9 cellular contexts compared by ENCODE assay signal in the genomic region with DNA sequence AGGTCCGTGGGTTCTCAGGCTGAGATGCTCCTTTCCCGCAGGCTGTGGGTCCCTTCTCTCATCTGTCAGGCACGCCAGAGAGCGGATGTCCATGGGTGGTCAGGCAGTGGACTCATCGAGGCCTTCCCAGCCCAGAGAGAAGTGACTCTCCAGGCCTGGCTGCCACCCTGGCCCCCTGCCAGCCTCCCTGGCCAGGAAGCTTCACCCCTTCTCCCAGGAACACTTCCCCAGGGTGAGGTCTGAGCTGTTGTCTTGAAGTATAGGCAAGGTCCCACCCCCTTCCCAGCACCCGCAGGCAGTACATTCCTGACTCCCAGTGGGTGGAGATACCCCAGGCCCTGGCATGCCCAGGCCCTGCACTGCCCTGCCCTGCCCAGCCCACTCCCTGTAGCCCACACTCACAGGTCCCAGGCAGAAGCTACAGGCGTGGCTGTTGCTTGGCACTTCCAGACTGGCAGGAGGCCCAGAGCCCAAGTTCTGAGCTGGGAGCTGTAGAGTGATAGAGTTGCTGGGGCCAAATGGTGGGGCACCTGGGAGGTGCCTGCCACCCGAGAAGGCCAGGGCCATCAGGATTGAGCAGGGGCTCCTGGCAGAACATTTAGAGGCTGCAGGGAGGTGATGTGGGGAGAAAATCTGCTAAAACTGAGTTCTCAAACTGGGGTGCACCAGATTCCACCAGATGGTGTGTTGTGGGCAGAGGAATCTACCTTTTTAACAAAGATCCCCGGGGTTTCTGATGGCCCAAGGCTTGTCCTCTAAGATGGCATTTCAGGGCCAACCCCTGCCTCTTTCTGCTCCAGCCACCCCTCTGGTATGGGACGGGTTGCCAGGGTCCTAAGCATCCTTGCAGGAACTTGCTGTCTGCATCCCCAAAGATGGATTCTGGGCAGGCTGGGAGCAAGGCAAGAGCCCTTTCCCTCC. TPM values are rescaled to one million over a fixed set of nuclear protein-coding genes. Genes with fewer than 3 reads are reported as not detected.
DNase-seq lines count a peak whose midpoint lies in the region; ATAC-seq and TF ChIP-seq lines count a peak whose summit lies in the region.
"Had no signal": no experiment of that assay in that cellular context is flagged by ENCODE, and none has a peak within 500 bp of the region (broad histone marks: within the 10 kb centered on the region; RNA-seq: fewer than 3 reads in every experiment).

No MANE protein-coding gene starts in this region.

- CTCF ChIA-PET in CD4-positive, alpha-beta T cell (lab: Charles Lee): interaction anchor here (1.4 kb wide), 1 partner anchor 25 kb away, joined by 3 read pairs; no protein-coding TSS in a partner anchor

- peaks cover 11% of the 10 kb centered on the region for H3K4me1 Mint-ChIP-seq in CD4-positive, alpha-beta T cell (ENCODE audit: low read depth)

- peak; percentile 97 for DNase-seq in HK-2 (ENCODE audit: unreplicated experiment)
- peak; percentile 79 for DNase-seq in astrocyte of the spinal cord (ENCODE audit: low read depth, low spot score)
- peak; percentile 73 for DNase-seq in iris pigment epithelial cell (ENCODE audit: low read depth)
- DNase-seq in thoracic aorta (ENCODE audit: low spot score): peak; percentile 77
- no peak for DNase-seq in stimulated activated CD4-positive, alpha-beta T cell treated with anti-CD3 and anti-CD28 coated beads, Interleukin-15, amount 100 ng/mL, for 24 hours
- DNase-seq in activated CD4-positive, alpha-beta T cell treated with anti-CD3 and anti-CD28 coated beads, Interleukin-2, amount 50 U/mL, for 4 hours: no peak
- no peak for DNase-seq in HuH-7.5 (ENCODE audit: low spot score)
- DNase-seq in CD4-positive, alpha-beta T cell: no peak

- H3K4me1 ChIP-seq in thoracic aorta (ENCODE audit: control insufficient read depth in 1 of 2, low read depth in 2 of 2): peaks cover 60 to 95% of the 10 kb centered on the region in 2 donors

- no peak for TF ChIP-seq CTCF in astrocyte of the spinal cord (IDR thresholded peaks at IDR 0.05; ENCODE audit: low read depth, low read length)
- TF ChIP-seq CTCF in thoracic aorta (IDR thresholded peaks at IDR 0.05): no peak
- TF ChIP-seq CTCF in CD4-positive, alpha-beta T cell (IDR thresholded peaks at IDR 0.05): no peak

- intact Hi-C loops in CD4-positive, alpha-beta T cell (cut with DNase I, micrococcal nuclease): no loop called here

- H3K27ac Mint-ChIP-seq in CD4-positive, alpha-beta T cell: no peak overlapping the region
- H3K27ac Mint-ChIP-seq: stimulated activated naive CD8-positive, alpha-beta T cell treated with anti-CD3 and anti-CD28 coated beads, Interleukin-15, Interleukin-2, amounts not matched to agents 100 ng/mL and 50 ng/mL, for 24 hours had no signal

- no peaks in the 10 kb centered on the region for H3K27me3 ChIP-seq in thoracic aorta (replicated peaks; ENCODE audit: insufficient read depth)
- no peaks in the 10 kb centered on the region for H3K27me3 ChIP-seq in CD4-positive, alpha-beta T cell (ENCODE audit: control insufficient read depth, insufficient read depth, low read length)

- no peak overlapping the region for H3K4me3 Mint-ChIP-seq in CD4-positive, alpha-beta T cell
- H3K4me3 Mint-ChIP-seq: stimulated activated naive CD8-positive, alpha-beta T cell treated with anti-CD3 and anti-CD28 coated beads, Interleukin-15, Interleukin-2, amounts not matched to agents 100 ng/mL and 50 ng/mL, for 24 hours had no signal

- ATAC-seq in thoracic aorta (ENCODE audit: insufficient number of reproducible peaks, low FRiP score, low read depth): peak; percentile 32
- no peak for ATAC-seq in CD4-positive, alpha-beta T cell (ENCODE audit: poor library complexity)

- peak overlapping the region; percentile 96 to 98 for H3K27ac ChIP-seq in thoracic aorta
- H3K27ac ChIP-seq in CD4-positive, alpha-beta T cell (ENCODE audit: low read depth, low read length): no peak overlapping the region

- H3K36me3 ChIP-seq in thoracic aorta: peaks cover 3% of the 10 kb centered on the region

- H3K9me3 Mint-ChIP-seq in CD4-positive, alpha-beta T cell: no peaks in the 10 kb centered on the region
- H3K9me3 Mint-ChIP-seq: stimulated activated naive CD8-positive, alpha-beta T cell treated with anti-CD3 and anti-CD28 coated beads, Interleukin-15, Interleukin-2, amounts not matched to agents 100 ng/mL and 50 ng/mL, for 24 hours had no signal

- no peaks in the 10 kb centered on the region for H3K27me3 Mint-ChIP-seq in CD4-positive, alpha-beta T cell

- in situ Hi-C loops in astrocyte of the spinal cord (cut with HindIII; ENCODE audit: low sequenced_read_pairs): no loop called here

- no peaks in the 10 kb centered on the region for H3K9me3 ChIP-seq in thoracic aorta
- no peaks in the 10 kb centered on the region for H3K9me3 ChIP-seq in CD4-positive, alpha-beta T cell (ENCODE audit: control insufficient read depth, low read length)

- peaks cover 5% of the 10 kb centered on the region for H3K36me3 Mint-ChIP-seq in CD4-positive, alpha-beta T cell (ENCODE audit: low read depth)

- POLR2A ChIA-PET in CD4-positive, alpha-beta T cell (lab: Charles Lee): no interaction called here

- H3K4me3 ChIP-seq in astrocyte of the spinal cord (ENCODE audit: low read depth, low read length) (no peak overlapping the region), thoracic aorta (peak overlapping the region; percentile 51)

RNA-seq across cellular contexts. Expression of gene ITGA3, which starts 6.7 kb away (rescaled TPM):
- total RNA-seq in thoracic aorta: 100 to 1,000 TPM; 197 to 260 TPM
- 1 to 10 TPM; 2.3 to 2.4 TPM for total RNA-seq in CD4-positive, alpha-beta T cell

RNA-seq across cellular contexts. Expression of gene PDK2, which starts 32.6 kb away (rescaled TPM):
- 10 to 100 TPM; 35.5 to 74.9 TPM for total RNA-seq in thoracic aorta
- total RNA-seq in CD4-positive, alpha-beta T cell: 10 to 100 TPM in 1 of 2 experiments, 1 to 10 TPM in 1; 8.7 to 10.1 TPM

Comparison
In these comparisons a context has a peak if more than half of its experiments do, and no peak if none do; other contexts are left out.
1. DNase-seq: peak in HK-2 (single experiment), astrocyte of the spinal cord (single experiment), iris pigment epithelial cell (single experiment) and thoracic aorta (single experiment); none in stimulated activated CD4-positive, alpha-beta T cell treated with anti-CD3 and anti-CD28 coated beads, Interleukin-15, amount 100 ng/mL, for 24 hours (single experiment), activated CD4-positive, alpha-beta T cell treated with anti-CD3 and anti-CD28 coated beads, Interleukin-2, amount 50 U/mL, for 4 hours (0 of 2), HuH-7.5 (single experiment) and CD4-positive, alpha-beta T cell (0 of 10).
2. RNA of gene ITGA3, which starts 6.7 kb away (total RNA-seq): 197 to 260 TPM in thoracic aorta; 2.3 to 2.4 TPM in CD4-positive, alpha-beta T cell; every median in the first group is over 10 times any median in the second.